Comparison of ENCODE assay signal across 9 cellular contexts in the genomic region with DNA sequence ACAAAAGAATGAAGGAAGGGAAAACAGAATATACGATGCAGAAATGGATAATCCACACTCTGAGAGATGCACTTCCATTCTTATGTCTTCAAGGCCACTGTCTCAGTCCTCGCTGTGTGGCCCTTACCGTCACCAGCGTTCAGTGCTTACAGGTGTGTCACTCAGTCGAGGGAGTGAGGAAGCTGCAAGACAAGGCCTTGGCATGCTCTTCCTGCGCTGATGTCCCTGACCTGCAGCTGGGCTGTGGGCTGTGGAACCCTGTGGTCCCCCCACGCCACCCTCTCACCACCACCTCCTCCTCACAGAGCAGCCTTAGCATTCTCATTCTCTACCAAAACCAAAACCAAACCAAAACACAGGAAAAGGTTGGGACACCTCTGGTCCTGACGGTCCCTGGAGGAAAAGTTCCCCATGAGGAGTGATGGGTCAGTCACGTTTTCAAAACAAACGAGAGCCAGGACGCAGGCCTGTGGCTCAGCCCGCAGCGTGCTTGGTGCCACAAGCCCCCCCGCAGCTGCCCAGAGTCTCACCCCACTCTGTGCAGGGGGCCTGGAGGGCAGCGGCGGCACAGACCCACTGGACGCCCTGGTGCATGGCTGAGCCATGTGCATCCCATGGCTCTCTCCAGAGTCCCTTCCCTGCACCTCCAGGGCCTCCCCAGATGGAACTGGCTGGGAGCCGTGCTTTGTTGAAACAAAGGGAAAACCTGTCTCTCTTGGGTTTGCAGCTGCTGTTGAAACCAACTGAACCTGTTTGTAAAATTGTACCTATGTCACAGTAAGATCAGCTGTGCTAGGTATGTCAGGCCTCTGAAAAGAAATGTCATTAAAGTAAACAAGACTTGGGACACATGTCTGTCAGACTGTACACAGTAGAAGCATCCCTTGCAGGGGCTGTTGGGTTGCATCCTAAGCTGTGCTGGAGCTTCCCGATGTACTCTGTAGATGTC. TPM values are rescaled to one million over a fixed set of nuclear protein-coding genes. Genes with fewer than 3 reads are reported as not detected.
DNase-seq lines count a peak whose midpoint lies in the region; ATAC-seq and TF ChIP-seq lines count a peak whose summit lies in the region.
"Had no signal": no experiment of that assay in that cellular context is flagged by ENCODE, and none has a peak within 500 bp of the region (broad histone marks: within the 10 kb centered on the region; RNA-seq: fewer than 3 reads in every experiment).

No MANE protein-coding gene starts in this region.

- ATAC-seq in HG03354 (IDR thresholded peaks at IDR 0.05; ENCODE audit: poor library complexity, severe bottlenecking, unreplicated experiment) (peak; percentile 0), natural killer cell (no peak)
- ATAC-seq in central memory CD8-positive, alpha-beta T cell (replicated peaks; ENCODE audit: extremely low read depth, poor library complexity, severe bottlenecking): no peak

- 0 out of 2 replicates have a peak overlapping the region, but pooled peaks have one; percentile 35 for H3K27ac ChIP-seq in BLaER1

- H3K4me1 Mint-ChIP-seq in central memory CD8-positive, alpha-beta T cell: peaks cover 100% of the 10 kb centered on the region
- H3K4me1 Mint-ChIP-seq in natural killer cell: peaks cover 88 to 89% of the 10 kb centered on the region in 2 donors

- peak overlapping the region; percentile 86 for H3K4me2 ChIP-seq in BLaER1

- H3K36me3 ChIP-seq in BLaER1 (peaks cover 89% of the 10 kb centered on the region), HAP-1 (replicated peaks) (no peaks in the 10 kb centered on the region; the same call in none of the 2 replicates)

- H3K4me3 ChIP-seq in BLaER1 (peak overlapping the region; percentile 23; the same call in 1 of the 2 replicates), HAP-1 (no peak overlapping the region)

- no peaks in the 10 kb centered on the region for H3K9me3 Mint-ChIP-seq in central memory CD8-positive, alpha-beta T cell
- H3K9me3 Mint-ChIP-seq in natural killer cell: no peaks in the 10 kb centered on the region

- peak overlapping the region; percentile 100 for H3K27ac Mint-ChIP-seq in central memory CD8-positive, alpha-beta T cell (ENCODE audit: low read depth)
- H3K27ac Mint-ChIP-seq in natural killer cell: peak overlapping the region; percentile 89 to 91

- H3K27me3 Mint-ChIP-seq in central memory CD8-positive, alpha-beta T cell: no peaks in the 10 kb centered on the region
- H3K27me3 Mint-ChIP-seq in natural killer cell (ENCODE audit: low read depth in 2 of 2): no peaks in the 10 kb centered on the region

- no peak for DNase-seq in central memory CD8-positive, alpha-beta T cell (ENCODE audit: low spot score in 2 of 2)
- DNase-seq in natural killer cell: no peak
- no peak for DNase-seq in HAP-1 (ENCODE audit: low spot score in 2 of 2)
- DNase-seq in HT-29 (ENCODE audit: low spot score): no peak
- no peak for DNase-seq in NCI-H82 (lab: John Stamatoyannopoulos, UW)
- DNase-seq in LoVo (ENCODE audit: low spot score): no peak
- DNase-seq: SIG-M5 had no signal

- peaks cover 67% of the 10 kb centered on the region for H4K20me1 ChIP-seq in BLaER1

- H3K27me3 ChIP-seq in BLaER1 (no peaks in the 10 kb centered on the region), HAP-1 (ENCODE audit: low read depth) (no peaks in the 10 kb centered on the region)

- peaks cover 35% of the 10 kb centered on the region for H3K36me3 Mint-ChIP-seq in central memory CD8-positive, alpha-beta T cell (ENCODE audit: insufficient read depth)
- peaks cover 16% of the 10 kb centered on the region for H3K36me3 Mint-ChIP-seq in natural killer cell

- H3K9ac ChIP-seq in BLaER1: peak overlapping the region; percentile 32; the same call in 1 of the 2 replicates

- H3K9me3 ChIP-seq in BLaER1 (no peaks in the 10 kb centered on the region), HAP-1 (no peaks in the 10 kb centered on the region)

- H3K4me1 ChIP-seq in BLaER1 (peaks cover 39% of the 10 kb centered on the region), HAP-1 (no peaks in the 10 kb centered on the region)

- in situ Hi-C loops in HAP-1 (cut with MboI; ENCODE audit: low sequenced_read_pairs): no loop called here

- peak overlapping the region; percentile 77 for H3K4me3 Mint-ChIP-seq in central memory CD8-positive, alpha-beta T cell
- H3K4me3 Mint-ChIP-seq in natural killer cell: peak overlapping the region; percentile 81

- intact Hi-C loops in natural killer cell (cut with micrococcal nuclease): loop anchor here (1.0 to 10.0 kb wide), 4 partner anchors 26 to 181 kb away; no protein-coding TSS in a partner anchor

- no peak for TF ChIP-seq CTCF in natural killer cell (IDR thresholded peaks at IDR 0.05)

RNA-seq across cellular contexts. Expression of a gene that starts 48.3 kb away (rescaled TPM):
- total RNA-seq in natural killer cell: 10 to 100 TPM; 20.0 to 47.0 (median 41.1) TPM
- total RNA-seq in HT-29 (2014; rRNA removed; shearing (Covaris generic)): not detected in 2 replicates

Comparison
In these comparisons a context has a peak if more than half of its experiments do, and no peak if none do; other contexts are left out.
1. RNA of a gene that starts 48.3 kb away (total RNA-seq): 20.0 to 47.0 TPM in natural killer cell; not detected in HT-29; every median in the first group is over 10 times any median in the second.